Comparison of ENCODE assay signal across 14 cellular contexts in genomic region chr3:63167113-63167512, GRCh38.
DNase-seq lines count a peak whose midpoint lies in the region; TF ChIP-seq lines count a peak whose summit lies in the region.
"Had no signal": no experiment of that assay in that cellular context is flagged by ENCODE, and none has a peak within 500 bp of the region (broad histone marks: within the 10 kb centered on the region; RNA-seq: fewer than 3 reads in every experiment).

No MANE protein-coding gene starts in this region.

- no peak overlapping the region for H2BK12ac ChIP-seq in neuronal stem cell (ENCODE audit: low read length)

- no peak overlapping the region for H2BK15ac ChIP-seq in neuronal stem cell (ENCODE audit: low read length)

- no peak overlapping the region for H3K4ac ChIP-seq in neuronal stem cell (ENCODE audit: low read length)

- no peak overlapping the region for H4K91ac ChIP-seq in neuronal stem cell (ENCODE audit: low read depth, low read length, poor library complexity)

- in situ Hi-C loops in ACHN (cut with HindIII; ENCODE audit: low pct_ligation_motif_present, low pct_unique_long_range_greater_than_20kb, low sequenced_read_pairs) (no loop called here), GM13977 (cut with MboI; ENCODE audit: low pct_unique_long_range_greater_than_20kb, low sequenced_read_pairs, unreplicated experiment) (no loop called here)

- H3K4me3 ChIP-seq in HUES48 (ENCODE audit: low read depth, low read length) (no peak overlapping the region), iPS DF 6.9 (ENCODE audit: low read length) (no peak overlapping the region), neuronal stem cell (ENCODE audit: low read length in 2 of 2) (no peak overlapping the region)
- H3K4me3 ChIP-seq: GM23248 had no signal

- H3K9ac ChIP-seq in HUES48 (ENCODE audit: low read depth, low read length) (no peak overlapping the region), neuronal stem cell (ENCODE audit: low read depth, low read length, poor library complexity) (no peak overlapping the region)
- H3K9ac ChIP-seq: GM23248 had no signal

- H3K79me1 ChIP-seq in neuronal stem cell (ENCODE audit: low read depth, low read length) = no peaks in the 10 kb centered on the region

- H3K27me3 ChIP-seq in HUES48 (ENCODE audit: control insufficient read depth, insufficient read depth, low read length) (no peaks in the 10 kb centered on the region), iPS DF 6.9 (ENCODE audit: control insufficient read depth, insufficient read depth, low read length) (no peaks in the 10 kb centered on the region), neuronal stem cell (ENCODE audit: control insufficient read depth in 3 of 3, insufficient read depth in 3 of 3, low read depth in 1 of 3, low read length in 3 of 3) (no peaks in the 10 kb centered on the region)
- H3K27me3 ChIP-seq: BE2C had no signal

- no CpG with 5 or more reads among the region's 4 CpGs for WGBS in iPS DF 6.9 (ENCODE audit: insufficient coverage, insufficient read length)
- WGBS in neuronal stem cell (ENCODE audit: extremely low coverage in 2 of 2, insufficient read length in 2 of 2, insufficient replicate concordance in 1 of 2), 2 donors = no CpG with 5 or more reads among the region's 4 CpGs

- no peak overlapping the region for H2AFZ ChIP-seq in neuronal stem cell (ENCODE audit: low read length)
- H2AFZ ChIP-seq: GM23248 had no signal

- no peak overlapping the region for H2BK120ac ChIP-seq in neuronal stem cell (ENCODE audit: low read depth, low read length)

- H2BK5ac ChIP-seq in neuronal stem cell (ENCODE audit: low read length) = no peak overlapping the region

- peak overlapping the region; percentile 56 for H3K14ac ChIP-seq in neuronal stem cell (ENCODE audit: low read length)

- no peak overlapping the region for H2AK5ac ChIP-seq in neuronal stem cell (ENCODE audit: low read depth, low read length)

- intact Hi-C loops in posterior vena cava (cut with DNase I) = no loop called here

- H4K8ac ChIP-seq in neuronal stem cell (ENCODE audit: low read depth, low read length) = peak overlapping the region; percentile 65

- H3K36me3 ChIP-seq in HUES48 (ENCODE audit: control insufficient read depth, insufficient read depth, low read length) (no peaks in the 10 kb centered on the region), iPS DF 6.9 (ENCODE audit: control insufficient read depth, insufficient read depth, low read length) (no peaks in the 10 kb centered on the region), neuronal stem cell (replicated peaks in 1 of 2; ENCODE audit: control insufficient read depth in 2 of 2, insufficient read depth in 2 of 2, low read length in 2 of 2) (no peaks in the 10 kb centered on the region)
- H3K36me3 ChIP-seq: BE2C had no signal

- H3K9me3 ChIP-seq in HUES48 (ENCODE audit: control insufficient read depth, insufficient read depth, low read length) (no peaks in the 10 kb centered on the region), iPS DF 6.9 (ENCODE audit: control insufficient read depth, insufficient read depth, low read length) (peaks cover 2% of the 10 kb centered on the region; the same call in 1 of the 2 replicates), neuronal stem cell (replicated peaks in 1 of 2; ENCODE audit: control insufficient read depth in 2 of 2, insufficient read depth in 1 of 2, low read depth in 1 of 2, low read length in 2 of 2) (no peaks in the 10 kb centered on the region)
- H3K9me3 ChIP-seq: BE2C had no signal

- no peak overlapping the region for H3K4me2 ChIP-seq in neuronal stem cell (ENCODE audit: insufficient read depth, low read length, poor library complexity, severe bottlenecking)

- H3K27ac ChIP-seq in HUES48 (ENCODE audit: low read depth, low read length) (peak overlapping the region; percentile 31), iPS DF 6.9 (ENCODE audit: low read length) (no peak overlapping the region), neuronal stem cell (replicated peaks; ENCODE audit: low read length) (no peak overlapping the region)
- H3K27ac ChIP-seq: C4-2B, GM23248 had no signal

- DNase-seq in ecto neural progenitor cell (ENCODE audit: low spot score) (peak; percentile 51), iPS DF 6.9 (ENCODE audit: low read depth, low spot score) (peak; percentile 5), neuronal stem cell (ENCODE audit: low spot score) (no peak), ACHN (no peak), GM13977 (ENCODE audit: low spot score) (no peak), posterior vena cava (ENCODE audit: low spot score) (no peak)
- DNase-seq: BE2C; CD4-positive, alpha-beta memory T cell; DMS79; GDM1; GM23248; IMR-90 had no signal

- H3K23ac ChIP-seq in neuronal stem cell (ENCODE audit: low read depth, low read length, poor library complexity) = no peak overlapping the region

- TF ChIP-seq CTCF in GM13977 (IDR thresholded peaks at IDR 0.05; ENCODE audit: extremely low read depth, insufficient read depth, missing control alignments) = no peak

- H3K18ac ChIP-seq in neuronal stem cell (ENCODE audit: low read length) = no peak overlapping the region

- H3K4me1 ChIP-seq in HUES48 (ENCODE audit: control insufficient read depth, insufficient read depth, low read length) = peaks cover 17% of the 10 kb centered on the region
- H3K4me1 ChIP-seq in iPS DF 6.9 (ENCODE audit: control insufficient read depth, insufficient read depth, low read length) = peaks cover 4% of the 10 kb centered on the region; the same call in 1 of the 2 replicates
- H3K4me1 ChIP-seq in neuronal stem cell (ENCODE audit: control insufficient read depth in 2 of 2, insufficient read depth in 1 of 2, low read depth in 1 of 2, low read length in 2 of 2) = no peaks in the 10 kb centered on the region
- H3K4me1 ChIP-seq: BE2C had no signal

Comparison
In these comparisons a context has a peak if more than half of its experiments do, and no peak if none do; other contexts are left out.
1. DNase-seq: peak in ecto neural progenitor cell (single experiment) and iPS DF 6.9 (single experiment); none in neuronal stem cell (single experiment), ACHN (single experiment), GM13977 (single experiment) and posterior vena cava (single experiment).